ENCODE assay signal across 15 cellular contexts in genomic region chr4:13584481-13584880, GRCh38. TPM values are rescaled to one million over a fixed set of nuclear protein-coding genes. Genes with fewer than 3 reads are reported as not detected.
DNase-seq lines count a peak whose midpoint lies in the region; ATAC-seq and TF ChIP-seq lines count a peak whose summit lies in the region.
"Had no signal": no experiment of that assay in that cellular context is flagged by ENCODE, and none has a peak within 500 bp of the region (broad histone marks: within the 10 kb centered on the region; RNA-seq: fewer than 3 reads in every experiment).

No MANE protein-coding gene starts in this region.

- peaks cover 98% of the 10 kb centered on the region for H3K36me3 Mint-ChIP-seq in activated T-helper 17 cell treated with anti-CD3 and anti-CD28 coated beads, Interleukin-2, amount 50 U/mL, for 72 hours (ENCODE audit: low read depth)
- peaks cover 100% of the 10 kb centered on the region for H3K36me3 Mint-ChIP-seq in stimulated activated effector memory CD8-positive, alpha-beta T cell treated with anti-CD3 and anti-CD28 coated beads, Interleukin-12 subunit alpha, Interleukin-12 subunit beta, amount 100 ng/mL, for 72 hours

- no peaks in the 10 kb centered on the region for H3K27me3 ChIP-seq in right cardiac atrium (ENCODE audit: control insufficient read depth, insufficient read depth)

- H3K27ac ChIP-seq in right cardiac atrium (ENCODE audit: low read length) = no peak overlapping the region

- no peaks in the 10 kb centered on the region for H3K9me3 ChIP-seq in right cardiac atrium (ENCODE audit: control insufficient read depth, low read length)

- intact Hi-C loops in right cardiac atrium (cut with DNase I) = no loop called here

- WGBS in right cardiac atrium = 93% methylated on average over 5 of the region's 5 CpGs

- H3K4me3 ChIP-seq in fibroblast of mammary gland (ENCODE audit: control insufficient read depth, low read depth, low read length) (no peak overlapping the region), right cardiac atrium (ENCODE audit: low read length) (no peak overlapping the region)

- no peaks in the 10 kb centered on the region for H3K4me1 Mint-ChIP-seq in activated T-helper 17 cell treated with anti-CD3 and anti-CD28 coated beads, Interleukin-2, amount 50 U/mL, for 72 hours
- H3K4me1 Mint-ChIP-seq in stimulated activated effector memory CD8-positive, alpha-beta T cell treated with anti-CD3 and anti-CD28 coated beads, Interleukin-12 subunit alpha, Interleukin-12 subunit beta, amount 100 ng/mL, for 72 hours = peaks cover 6% of the 10 kb centered on the region
- H3K4me1 Mint-ChIP-seq: CD4-positive, CD25-positive, alpha-beta regulatory T cell had no signal

- no peak for ATAC-seq in activated T-helper 17 cell treated with anti-CD3 and anti-CD28 coated beads, Interleukin-2, amount 50 U/mL, for 72 hours (replicated peaks)
- no peak for ATAC-seq in stimulated activated effector memory CD8-positive, alpha-beta T cell treated with anti-CD3 and anti-CD28 coated beads, Interleukin-12 subunit alpha, Interleukin-12 subunit beta, amount 100 ng/mL, for 72 hours
- no peak for ATAC-seq in right cardiac atrium

- no peaks in the 10 kb centered on the region for H3K9me3 Mint-ChIP-seq in activated T-helper 17 cell treated with anti-CD3 and anti-CD28 coated beads, Interleukin-2, amount 50 U/mL, for 72 hours
- no peaks in the 10 kb centered on the region for H3K9me3 Mint-ChIP-seq in stimulated activated effector memory CD8-positive, alpha-beta T cell treated with anti-CD3 and anti-CD28 coated beads, Interleukin-12 subunit alpha, Interleukin-12 subunit beta, amount 100 ng/mL, for 72 hours
- H3K9me3 Mint-ChIP-seq: CD4-positive, CD25-positive, alpha-beta regulatory T cell had no signal

- H3K27me3 Mint-ChIP-seq in activated T-helper 17 cell treated with anti-CD3 and anti-CD28 coated beads, Interleukin-2, amount 50 U/mL, for 72 hours = no peaks in the 10 kb centered on the region
- H3K27me3 Mint-ChIP-seq: CD4-positive, CD25-positive, alpha-beta regulatory T cell had no signal

- no peaks in the 10 kb centered on the region for H3K4me1 ChIP-seq in right cardiac atrium (ENCODE audit: control insufficient read depth, insufficient read depth, low read length)

- peak; percentile 18 for DNase-seq in HCEC 1CT
- DNase-seq in fibroblast of mammary gland (ENCODE audit: low read depth) = peak; percentile 40
- DNase-seq in stimulated activated effector memory CD8-positive, alpha-beta T cell treated with anti-CD3 and anti-CD28 coated beads, Interleukin-12 subunit alpha, Interleukin-12 subunit beta, amount 100 ng/mL, for 72 hours (ENCODE audit: low spot score in 2 of 2) = no peak
- no peak for DNase-seq in right cardiac atrium
- no peak for DNase-seq in cortex of kidney (lab: John Stamatoyannopoulos, UW)
- DNase-seq in MV-4-11 (lab: John Stamatoyannopoulos, UW) = no peak
- DNase-seq: CD4-positive, CD25-positive, alpha-beta regulatory T cell; KBM-7; NCI-H1105 treated with DMSO at 0.1 percent for 48 hours; NCI-H2081; NCI-H2171; NCI-H446; NCI-H526; SHP77 had no signal

- peak overlapping the region; percentile 3 for H3K27ac Mint-ChIP-seq in activated T-helper 17 cell treated with anti-CD3 and anti-CD28 coated beads, Interleukin-2, amount 50 U/mL, for 72 hours
- peak overlapping the region; percentile 16 for H3K27ac Mint-ChIP-seq in stimulated activated effector memory CD8-positive, alpha-beta T cell treated with anti-CD3 and anti-CD28 coated beads, Interleukin-12 subunit alpha, Interleukin-12 subunit beta, amount 100 ng/mL, for 72 hours

- no peak for TF ChIP-seq CTCF in fibroblast of mammary gland (conservative IDR thresholded peaks at IDR 0.05; ENCODE audit: control insufficient read depth, insufficient read depth, low read depth, low read length)

- H3K4me3 Mint-ChIP-seq in activated T-helper 17 cell treated with anti-CD3 and anti-CD28 coated beads, Interleukin-2, amount 50 U/mL, for 72 hours = no peak overlapping the region
- H3K4me3 Mint-ChIP-seq in stimulated activated effector memory CD8-positive, alpha-beta T cell treated with anti-CD3 and anti-CD28 coated beads, Interleukin-12 subunit alpha, Interleukin-12 subunit beta, amount 100 ng/mL, for 72 hours = no peak overlapping the region
- H3K4me3 Mint-ChIP-seq: CD4-positive, CD25-positive, alpha-beta regulatory T cell had no signal

RNA-seq across cellular contexts. Expression of gene NKX3-2, which starts 40.2 kb away (rescaled TPM):
- total RNA-seq in activated T-helper 17 cell treated with anti-CD3 and anti-CD28 coated beads, Interleukin-2, amount 50 U/mL, for 72 hours = not detected
- total RNA-seq in right cardiac atrium = under 1 TPM in 1 of 4 donors, not detected in 3; 0.12 TPM
- 0.05 TPM for polyA plus RNA-seq in right cardiac atrium
- total RNA-seq: CD4-positive, CD25-positive, alpha-beta regulatory T cell had no signal
- polyA plus RNA-seq: CD4-positive, CD25-positive, alpha-beta regulatory T cell had no signal

RNA-seq across cellular contexts. Expression of gene BOD1L1, which starts 43.0 kb away (rescaled TPM):
- 10 to 100 TPM; 34.6 to 40.9 TPM for total RNA-seq in activated T-helper 17 cell treated with anti-CD3 and anti-CD28 coated beads, Interleukin-2, amount 50 U/mL, for 72 hours
- total RNA-seq in right cardiac atrium = 10 to 100 TPM; 21.7 to 24.7 (median 23.6) TPM
- polyA plus RNA-seq in right cardiac atrium = 14.0 TPM

Comparison
In these comparisons a context has a peak if more than half of its experiments do, and no peak if none do; other contexts are left out.
1. DNase-seq: peak in HCEC 1CT (single experiment) and fibroblast of mammary gland (single experiment); none in stimulated activated effector memory CD8-positive, alpha-beta T cell treated with anti-CD3 and anti-CD28 coated beads, Interleukin-12 subunit alpha, Interleukin-12 subunit beta, amount 100 ng/mL, for 72 hours (0 of 2), right cardiac atrium (0 of 3), cortex of kidney (single experiment) and MV-4-11 (single experiment).